12 cellular contexts compared by ENCODE assay signal in genomic region chr5:176744584-176744965, GRCh38.
DNase-seq lines count a peak whose midpoint lies in the region; ATAC-seq and TF ChIP-seq lines count a peak whose summit lies in the region.
"Had no signal": no experiment of that assay in that cellular context is flagged by ENCODE, and none has a peak within 500 bp of the region (broad histone marks: within the 10 kb centered on the region; RNA-seq: fewer than 3 reads in every experiment).

No MANE protein-coding gene starts in this region.

- H3K4me1 ChIP-seq in MM.1S (ENCODE audit: low read length) = no peaks in the 10 kb centered on the region

- H4K20me1 ChIP-seq in MM.1S (ENCODE audit: insufficient read depth, low read length) = no peaks in the 10 kb centered on the region

- no peak overlapping the region for H3K4me2 ChIP-seq in MM.1S (ENCODE audit: low read depth, low read length)

- no peaks in the 10 kb centered on the region for H3K79me2 ChIP-seq in MM.1S (ENCODE audit: low read length)

- no peaks in the 10 kb centered on the region for H3K9me3 ChIP-seq in MM.1S (replicated peaks; ENCODE audit: insufficient read depth, low read length)
- H3K9me3 ChIP-seq: neutrophil had no signal

- no peak overlapping the region for H3K27ac Mint-ChIP-seq in activated naive CD4-positive, alpha-beta T cell treated with anti-CD3 and anti-CD28 coated beads, Interleukin-2, amount 50 U/mL, for 72 hours
- H3K27ac Mint-ChIP-seq: B cell had no signal

- no peaks in the 10 kb centered on the region for H3K36me3 Mint-ChIP-seq in activated naive CD4-positive, alpha-beta T cell treated with anti-CD3 and anti-CD28 coated beads, Interleukin-2, amount 50 U/mL, for 72 hours

- H3K27me3 ChIP-seq in MM.1S (replicated peaks; ENCODE audit: insufficient read depth, low read length) (peaks cover 93% of the 10 kb centered on the region), dorsolateral prefrontal cortex (peaks cover 0 to 50% (median 3%) of the 10 kb centered on the region in 45 donors)

- intact Hi-C loops in dorsolateral prefrontal cortex (cut with DNase I) = loop anchor here in 1 of 2 donors (5.0 kb wide), 1 partner anchor 48 kb away; no protein-coding TSS in a partner anchor

- ATAC-seq in GM19463 (IDR thresholded peaks at IDR 0.05; ENCODE audit: unreplicated experiment) = no peak
- no peak for ATAC-seq in activated naive CD4-positive, alpha-beta T cell treated with anti-CD3 and anti-CD28 coated beads, Interleukin-2, amount 50 U/mL, for 72 hours

- H3K9me3 Mint-ChIP-seq in activated naive CD4-positive, alpha-beta T cell treated with anti-CD3 and anti-CD28 coated beads, Interleukin-2, amount 50 U/mL, for 72 hours = no peaks in the 10 kb centered on the region

- no peaks in the 10 kb centered on the region for H3K36me3 ChIP-seq in MM.1S (replicated peaks; ENCODE audit: insufficient read depth, low read length)
- H3K36me3 ChIP-seq: neutrophil had no signal

- no peak overlapping the region for H2AFZ ChIP-seq in MM.1S (ENCODE audit: low read length)

- H3F3A ChIP-seq in MM.1S (ENCODE audit: insufficient read depth, low read length) = no peaks in the 10 kb centered on the region

- no peaks in the 10 kb centered on the region for H3K9me2 ChIP-seq in MM.1S (replicated peaks; ENCODE audit: insufficient read depth, low read length)

- DNase-seq in NCI-H1092 treated with DMSO at 0.1 percent for 48 hours (lab: John Stamatoyannopoulos, UW) = peak; percentile 37
- no peak for DNase-seq in NCI-H1092 (lab: John Stamatoyannopoulos, UW)
- no peak for DNase-seq in MM.1S
- peak in 3 of 10 donors; percentile 31 to 37 (median 34) for DNase-seq in dorsolateral prefrontal cortex
- DNase-seq in retinal pigment epithelial cell (ENCODE audit: low read depth) = no peak
- DNase-seq in activated naive CD4-positive, alpha-beta T cell treated with anti-CD3 and anti-CD28 coated beads, Interleukin-2, amount 50 U/mL, for 72 hours (ENCODE audit: low spot score in 2 of 2) = no peak
- no peak for DNase-seq in mucosa of gallbladder (ENCODE audit: low spot score)
- DNase-seq: foreskin melanocyte, NCI-H2107 had no signal

- H3K9ac ChIP-seq in MM.1S (ENCODE audit: low read length) = no peak overlapping the region

- no peak overlapping the region for H3K4me3 ChIP-seq in MM.1S (ENCODE audit: low read length)
- H3K4me3 ChIP-seq in dorsolateral prefrontal cortex = peak overlapping the region in 13 of 59 donors; percentile 41 to 62 (median 55)
- no peak overlapping the region for H3K4me3 ChIP-seq in retinal pigment epithelial cell (ENCODE audit: low read length)

- H3K27ac ChIP-seq in MM.1S (ENCODE audit: low read length) (no peak overlapping the region), dorsolateral prefrontal cortex (peak overlapping the region in 50 of 59 donors; percentile 29 to 94 (median 86))
- H3K27ac ChIP-seq: neutrophil had no signal

- TF ChIP-seq CTCF in MM.1S (IDR thresholded peaks at IDR 0.05; ENCODE audit: low read length) (peak; percentile 37), dorsolateral prefrontal cortex (IDR thresholded peaks at IDR 0.05 in 54 of 56, conservative IDR thresholded peaks at IDR 0.05 in 2 of 56; ENCODE audit: low read depth in 1 of 56, partially characterized antibody in 56 of 56) (peak in 35 of 56 donors; percentile 9 to 51 (median 27)), retinal pigment epithelial cell (conservative IDR thresholded peaks at IDR 0.05; ENCODE audit: low read depth, low read length) (peak; percentile 52)
